ENCODE assay signal across 30 cellular contexts in genomic region chr10:126533644-126534043, GRCh38.
"Had no signal": no experiment of that assay in that cellular context is flagged by ENCODE, and none has a peak within 500 bp of the region (broad histone marks: within the 10 kb centered on the region; RNA-seq: fewer than 3 reads in every experiment).

No MANE protein-coding gene starts in this region.

- DNase-seq: activated CD4-positive, alpha-beta T cell treated with anti-CD3 and anti-CD28 coated beads, Interleukin-2, amount 10 ng/mL, durations not matched to agents 24 days and 14 days; activated CD4-positive, alpha-beta T cell treated with anti-CD3 and anti-CD28 coated beads, Interleukin-2, amount 50 U/mL, for 4 hours; activated CD8-positive, alpha-beta T cell treated with anti-CD3 and anti-CD28 coated beads for 36 hours; activated effector memory CD4-positive, alpha-beta T cell treated with anti-CD3 and anti-CD28 coated beads, Interleukin-2, amount 50 U/mL, for 16 hours; activated naive CD4-positive, alpha-beta T cell; activated naive CD4-positive, alpha-beta T cell treated with anti-CD3 and anti-CD28 coated beads, Interleukin-2, amount 50 U/mL, for 16 hours; activated naive CD8-positive, alpha-beta T cell treated with anti-CD3 and anti-CD28 coated beads for 36 hours; activated T-cell treated with anti-CD3 and anti-CD28 coated beads, Interleukin-2, amount 50 U/mL, for 1 hour; activated T-cell treated with anti-CD3 and anti-CD28 coated beads, Interleukin-2, amount 50 U/mL, for 72 hours; amniotic stem cell; aorta; brain microvascular endothelial cell; NCI-H1105 treated with DMSO at 0.1 percent for 48 hours; NCI-H1436; NCI-H1694; NCI-H1930; NCI-H2107; NCI-H2171; NCI-H524; NCI-H69; NCI-H82; NK-92 treated with Interleukin-12 subunit alpha and Interleukin-12 subunit beta, amount 100 ng/mL, for 24 hours; PC-3; Peyer's patch; RPMI8226; SHP77 treated with DMSO at 0.1 percent for 48 hours; SK-N-SH had no signal

- H3K4me3 ChIP-seq: cardiac muscle cell, Peyer's patch, SJSA1 had no signal

- ATAC-seq: activated CD8-positive, alpha-beta T cell treated with anti-CD3 and anti-CD28 coated beads for 36 hours; activated T-cell treated with anti-CD3 and anti-CD28 coated beads, Interleukin-2, amount 50 U/mL, for 72 hours; activated T-helper 17 cell treated with anti-CD3 and anti-CD28 coated beads, Interleukin-2, amount 50 U/mL, for 72 hours; PC-3 had no signal

- H3K9me3 ChIP-seq: Peyer's patch, SJSA1, SK-N-SH had no signal

- H3K27ac ChIP-seq: brain microvascular endothelial cell, cardiac muscle cell, Peyer's patch, SJSA1 had no signal

- H3K4me1 ChIP-seq: Peyer's patch, SJSA1 had no signal

- H3K27me3 ChIP-seq: brain microvascular endothelial cell, Peyer's patch had no signal

- H3K36me3 ChIP-seq: brain microvascular endothelial cell, cardiac muscle cell, Peyer's patch, SJSA1 had no signal
